Comparison of ENCODE assay signal across 8 cellular contexts in genomic region chr5:90386099-90386710, GRCh38. TPM values are rescaled to one million over a fixed set of nuclear protein-coding genes. Genes with fewer than 3 reads are reported as not detected.
DNase-seq lines count a peak whose midpoint lies in the region; ATAC-seq and TF ChIP-seq lines count a peak whose summit lies in the region.

No MANE protein-coding gene starts in this region.

- H3K4me3 ChIP-seq in AG04450 (ENCODE audit: low read depth, low read length) (no peak overlapping the region), GM23248 (no peak overlapping the region)

- H3K27ac ChIP-seq in AG04450 (ENCODE audit: low read depth, low read length) = no peak overlapping the region
- H3K27ac ChIP-seq in GM23248 = no peak overlapping the region

- no peaks in the 10 kb centered on the region for H4K20me1 ChIP-seq in GM23248 (ENCODE audit: insufficient read depth)

- no peak overlapping the region for H2AFZ ChIP-seq in GM23248

- no peaks in the 10 kb centered on the region for H3K9me2 ChIP-seq in GM23248 (ENCODE audit: insufficient read depth)

- H3K9me3 ChIP-seq in AG04450 (ENCODE audit: control insufficient read depth, insufficient read depth, low read length) = no peaks in the 10 kb centered on the region
- H3K9me3 ChIP-seq in GM23248 (ENCODE audit: low read depth) = no peaks in the 10 kb centered on the region

- POLR2A ChIA-PET in AG04450 (lab: Yijun Ruan, JAX) = no interaction called here

- DNase-seq in AG04450 (ENCODE audit: low read depth, low spot score) (no peak), GM23248 (peak; percentile 39), SKM-1 (lab: John Stamatoyannopoulos, UW; ENCODE audit: unreplicated experiment) (peak; percentile 28), iris pigment epithelial cell (ENCODE audit: low read depth) (peak; percentile 22), T1000 (lab: John Stamatoyannopoulos, UW) (no peak), Right ventricle myocardium superior (no peak)

- H3K9ac ChIP-seq in GM23248 = no peak overlapping the region

- H3K79me2 ChIP-seq in GM23248 (ENCODE audit: insufficient read depth) = no peaks in the 10 kb centered on the region

- H3K4me1 ChIP-seq in GM23248 (ENCODE audit: insufficient read depth) = no peaks in the 10 kb centered on the region

- in situ Hi-C loops in GM23248 (cut with MboI) = loop anchor here (25.0 kb wide), 1 partner anchor 1674 kb away; no protein-coding TSS in a partner anchor

- WGBS in GM23248 (ENCODE audit: low coverage in 1 of 2, low lambda C conversion rate in 2 of 2, missing lambda C conversion rate in 2 of 2), 2 experiments = 70 to 82% methylated on average over 1 of the region's 1 CpG

- CTCF ChIA-PET in AG04450 (lab: Charles Lee) = interaction anchor here (0.7 to 2.3 kb wide), 10 partner anchors 9 to 1659 kb away, joined by 3 to 9 read pairs (median 4); partner anchors contain the start of gene CETN3

- no peak overlapping the region for H3K4me2 ChIP-seq in GM23248 (ENCODE audit: unreplicated experiment)

- peak; percentile 68 for TF ChIP-seq CTCF in AG04450 (IDR thresholded peaks at IDR 0.05; ENCODE audit: low read depth, low read length)

- ATAC-seq in HG03571 (IDR thresholded peaks at IDR 0.05; ENCODE audit: unreplicated experiment) (no peak), HG03354 (IDR thresholded peaks at IDR 0.05; ENCODE audit: poor library complexity, severe bottlenecking, unreplicated experiment) (no peak), Right ventricle myocardium superior (ENCODE audit: poor library complexity) (no peak)

- H3K27me3 ChIP-seq in AG04450 (ENCODE audit: control insufficient read depth, insufficient read depth, low read length) = no peaks in the 10 kb centered on the region
- no peaks in the 10 kb centered on the region for H3K27me3 ChIP-seq in GM23248 (replicated peaks; ENCODE audit: insufficient read depth)

- intact Hi-C loops in Right ventricle myocardium superior (cut with DNase I) = no loop called here

- H3K36me3 ChIP-seq in GM23248 (ENCODE audit: low read depth) = no peaks in the 10 kb centered on the region

- H3F3A ChIP-seq in GM23248 (ENCODE audit: insufficient read depth) = no peaks in the 10 kb centered on the region

RNA-seq across cellular contexts. Expression of gene CETN3, which starts 23.4 kb away (rescaled TPM):
- 13.4 and 24.9 TPM in 2 replicates for polyA plus RNA-seq in AG04450 (2011; rRNA removed)
- 0.78 and 1.4 TPM in 2 replicates for polyA minus RNA-seq in AG04450 (2011; rRNA and poly(A)+ RNA removed)
- 9.5 and 28.3 TPM in 2 replicates for total RNA-seq in GM23248 (2014; rRNA removed; shearing (Covaris generic))
- polyA plus RNA-seq in GM23248 (2016; fragmentation: Nextera tagmentation; extraction: Ambion mirVana) = 28.5 and 29.8 TPM in 2 replicates
- total RNA-seq in Right ventricle myocardium superior = 27.4 TPM

Comparison
In these comparisons a context has a peak if more than half of its experiments do, and no peak if none do; other contexts are left out.
1. DNase-seq: peak in GM23248 (single experiment), SKM-1 (single experiment) and iris pigment epithelial cell (single experiment); none in AG04450 (single experiment), T1000 (single experiment) and Right ventricle myocardium superior (single experiment).